In genomic region chr5:74903165-74903787, GRCh38 we compare ENCODE assay signal across 8 cellular contexts. TPM values are rescaled to one million over a fixed set of nuclear protein-coding genes. Genes with fewer than 3 reads are reported as not detected.
DNase-seq lines count a peak whose midpoint lies in the region; ATAC-seq and TF ChIP-seq lines count a peak whose summit lies in the region.

No MANE protein-coding gene starts in this region.

- H3K27ac ChIP-seq in Panc1 (ENCODE audit: low read length) (no peak overlapping the region), dorsolateral prefrontal cortex (no peak overlapping the region)
- no peak overlapping the region for H3K27ac ChIP-seq in naive thymus-derived CD4-positive, alpha-beta T cell (ENCODE audit: low read depth, low read length)

- H3K27me3 Mint-ChIP-seq in naive thymus-derived CD4-positive, alpha-beta T cell: no peaks in the 10 kb centered on the region

- H3K4me1 ChIP-seq in Panc1 (ENCODE audit: control insufficient read depth, insufficient read depth, low read length): no peaks in the 10 kb centered on the region
- no peaks in the 10 kb centered on the region for H3K4me1 ChIP-seq in naive thymus-derived CD4-positive, alpha-beta T cell (ENCODE audit: control insufficient read depth in 2 of 2, insufficient read depth in 2 of 2, low read length in 2 of 2)

- CTCF ChIA-PET in Panc1 (lab: Charles Lee): no interaction called here
- CTCF ChIA-PET in naive thymus-derived CD4-positive, alpha-beta T cell (lab: Charles Lee): interaction anchor here (0.5 kb wide), 1 partner anchor 497 kb away, joined by 3 read pairs; no protein-coding TSS in a partner anchor

- ATAC-seq in Panc1: peak; percentile 92
- ATAC-seq in naive thymus-derived CD4-positive, alpha-beta T cell: peak; percentile 75
- ATAC-seq in HG02678 (IDR thresholded peaks at IDR 0.05; ENCODE audit: unreplicated experiment): no peak
- ATAC-seq in HG03135 (IDR thresholded peaks at IDR 0.05; ENCODE audit: unreplicated experiment): no peak

- intact Hi-C loops in Panc1 (cut with micrococcal nuclease; ENCODE audit: unreplicated experiment) (no loop called here), dorsolateral prefrontal cortex (cut with DNase I) (loop anchor here in 1 of 2 donors (5.0 to 10.0 kb wide), 2 partner anchors 41 to 108 kb away; no protein-coding TSS in a partner anchor)
- intact Hi-C loops in naive thymus-derived CD4-positive, alpha-beta T cell (cut with micrococcal nuclease): loop anchor here in 1 of 2 donors (1.0 to 5.0 kb wide), 2 partner anchors 137 to 231 kb away; no protein-coding TSS in a partner anchor

- BruUV-seq in Panc1 (replicated peaks; lab: Mats Ljungman, UMichigan): no TSS peak

- H3K4me3 Mint-ChIP-seq in naive thymus-derived CD4-positive, alpha-beta T cell: no peak overlapping the region

- H3K4me1 Mint-ChIP-seq in naive thymus-derived CD4-positive, alpha-beta T cell: peaks cover 0 to 6% (median 0%) of the 10 kb centered on the region in 7 donors

- no peaks in the 10 kb centered on the region for H3K36me3 ChIP-seq in Panc1 (ENCODE audit: control insufficient read depth, insufficient read depth, low read length)
- H3K36me3 ChIP-seq in naive thymus-derived CD4-positive, alpha-beta T cell (ENCODE audit: control insufficient read depth in 2 of 3, insufficient read depth in 3 of 3, low read length in 3 of 3): no peaks in the 10 kb centered on the region

- H3K9me3 ChIP-seq in Panc1 (ENCODE audit: control insufficient read depth, insufficient read depth, low read depth, low read length): no peaks in the 10 kb centered on the region
- H3K9me3 ChIP-seq in naive thymus-derived CD4-positive, alpha-beta T cell (ENCODE audit: control insufficient read depth in 2 of 3, low read length in 3 of 3): no peaks in the 10 kb centered on the region

- H3K9me3 Mint-ChIP-seq in naive thymus-derived CD4-positive, alpha-beta T cell: peaks cover 0 to 4% (median 0%) of the 10 kb centered on the region in 11 donors

- H3K27ac Mint-ChIP-seq in naive thymus-derived CD4-positive, alpha-beta T cell: no peak overlapping the region

- no peak overlapping the region for H3K4me3 ChIP-seq in Panc1 (ENCODE audit: low read depth in 2 of 2, low read length in 2 of 2)
- H3K4me3 ChIP-seq in dorsolateral prefrontal cortex: no peak overlapping the region
- no peak overlapping the region for H3K4me3 ChIP-seq in naive thymus-derived CD4-positive, alpha-beta T cell (ENCODE audit: low read length)

- H3K27me3 ChIP-seq in Panc1 (ENCODE audit: control insufficient read depth, insufficient read depth, low read length) (no peaks in the 10 kb centered on the region), dorsolateral prefrontal cortex (no peaks in the 10 kb centered on the region)
- H3K27me3 ChIP-seq in naive thymus-derived CD4-positive, alpha-beta T cell (ENCODE audit: control insufficient read depth in 2 of 2, insufficient read depth in 2 of 2, low read length in 2 of 2): no peaks in the 10 kb centered on the region

- in situ Hi-C loops in ACHN (cut with HindIII; ENCODE audit: low pct_ligation_motif_present, low pct_unique_long_range_greater_than_20kb, low sequenced_read_pairs) (no loop called here), Panc1 (cut with HindIII; ENCODE audit: low pct_unique_long_range_greater_than_20kb, low sequenced_read_pairs) (no loop called here)

- POLR2A ChIA-PET in Panc1 (lab: Charles Lee): no interaction called here
- POLR2A ChIA-PET in naive thymus-derived CD4-positive, alpha-beta T cell (lab: Charles Lee): no interaction called here

- DNase-seq in ACHN (peak; percentile 39), Panc1 (ENCODE audit: low read depth, low spot score) (no peak), dorsolateral prefrontal cortex (peak in 2 of 10 donors; percentile 6 to 48), H4 (ENCODE audit: low spot score) (no peak)
- peak in 6 of 9 donors; percentile 3 to 21 (median 10) for DNase-seq in naive thymus-derived CD4-positive, alpha-beta T cell

- peak; percentile 51 for TF ChIP-seq CTCF in GM12873 (IDR thresholded peaks at IDR 0.05; ENCODE audit: insufficient read depth, low read depth, low read length, missing control alignments)
- peak; percentile 84 for TF ChIP-seq CTCF in Panc1 (IDR thresholded peaks at IDR 0.05)
- peak in 46 of 56 donors; percentile 12 to 72 (median 40) for TF ChIP-seq CTCF in dorsolateral prefrontal cortex (IDR thresholded peaks at IDR 0.05 in 54 of 56, conservative IDR thresholded peaks at IDR 0.05 in 2 of 56; ENCODE audit: low read depth in 1 of 56, partially characterized antibody in 56 of 56)

- no peaks in the 10 kb centered on the region for H3K36me3 Mint-ChIP-seq in naive thymus-derived CD4-positive, alpha-beta T cell

RNA-seq across cellular contexts. Expression of gene FAM169A, which starts 37.1 kb away (rescaled TPM):
- 23.1 TPM for total RNA-seq in Panc1 (2021; ENCODE audit: unreplicated experiment)
- polyA plus RNA-seq in Panc1 (2012; ENCODE audit: insufficient read length): 5.1 TPM
- total RNA-seq in dorsolateral prefrontal cortex: 10 to 100 TPM; 46.6 to 90.8 (median 70.1) TPM
- 10 to 100 TPM in 4 of 5 experiments, 1 to 10 TPM in 1; 2.3 to 22.4 (median 15.6) TPM for total RNA-seq in naive thymus-derived CD4-positive, alpha-beta T cell
- polyA plus RNA-seq in naive thymus-derived CD4-positive, alpha-beta T cell: 10 to 100 TPM in 1 of 2 donors, 1 to 10 TPM in 1; 4.7 to 11.3 TPM
- 7.1 and 7.6 TPM in 2 replicates for total RNA-seq in H4 (2014; rRNA removed; shearing (Covaris generic))

Comparison
In these comparisons a context has a peak if more than half of its experiments do, and no peak if none do; other contexts are left out.
1. DNase-seq: peak in ACHN (single experiment) and naive thymus-derived CD4-positive, alpha-beta T cell (6 of 9); none in Panc1 (single experiment) and H4 (single experiment).
2. ATAC-seq: peak in Panc1 (single experiment) and naive thymus-derived CD4-positive, alpha-beta T cell (single experiment); none in HG02678 (single experiment) and HG03135 (single experiment).
3. Peak in every context shown above with its lines, with median percentiles within 50 percentile points of each other: CTCF ChIP-seq.